ENCODE assay signal across 25 cellular contexts in the genomic region with DNA sequence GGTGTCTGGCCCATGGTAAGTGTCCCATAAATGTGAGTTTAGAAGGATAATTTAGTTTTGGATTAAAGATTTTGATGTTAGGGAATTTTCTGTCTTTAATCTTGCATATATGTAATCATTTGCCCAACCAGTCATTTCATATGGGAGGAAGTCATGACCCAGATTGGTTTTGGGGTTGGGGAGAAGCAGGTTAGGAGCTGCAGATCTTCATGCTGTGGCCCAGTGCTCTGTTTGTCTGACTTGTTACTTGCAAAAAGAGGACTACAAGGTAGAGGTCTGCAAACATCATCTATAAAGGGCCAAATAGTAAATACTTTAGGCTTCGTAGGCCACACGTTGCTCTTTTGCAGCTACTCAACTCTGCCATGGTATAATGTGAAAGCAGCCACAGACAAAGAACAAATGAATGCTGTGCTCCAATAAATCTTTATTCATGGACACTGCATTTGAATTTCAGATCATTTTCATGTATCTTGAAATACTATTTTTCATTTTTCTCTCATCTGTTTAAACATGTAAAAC.
DNase-seq lines count a peak whose midpoint lies in the region; ATAC-seq lines count a peak whose summit lies in the region.
"Had no signal": no experiment of that assay in that cellular context is flagged by ENCODE, and none has a peak within 500 bp of the region (broad histone marks: within the 10 kb centered on the region; RNA-seq: fewer than 3 reads in every experiment).

No MANE protein-coding gene starts in this region.

- no peaks in the 10 kb centered on the region for H3K4me1 ChIP-seq in HAP-1
- H3K4me1 ChIP-seq: colonic mucosa had no signal

- H3K4me1 Mint-ChIP-seq in activated naive CD8-positive, alpha-beta T cell (ENCODE audit: low read depth): peaks cover 65% of the 10 kb centered on the region
- peaks cover 56% of the 10 kb centered on the region for H3K4me1 Mint-ChIP-seq in activated naive CD8-positive, alpha-beta T cell treated with anti-CD3 and anti-CD28 coated beads, Interleukin-2, amount 50 U/mL, for 24 hours

- peak overlapping the region; percentile 12 for H3K27ac ChIP-seq in caudate nucleus (ENCODE audit: low read depth, low read length)
- H3K27ac ChIP-seq: C4-2B, colonic mucosa, parathyroid adenoma, right lobe of liver, RWPE1, suprapubic skin, vagina had no signal

- peaks cover 13% of the 10 kb centered on the region for H3K36me3 Mint-ChIP-seq in activated naive CD8-positive, alpha-beta T cell
- H3K36me3 Mint-ChIP-seq in activated naive CD8-positive, alpha-beta T cell treated with anti-CD3 and anti-CD28 coated beads, Interleukin-2, amount 50 U/mL, for 24 hours (ENCODE audit: low read depth): peaks cover 5% of the 10 kb centered on the region

- H3K4me3 ChIP-seq in HAP-1: no peak overlapping the region
- H3K4me3 ChIP-seq: colonic mucosa, GM12878, lung, right lobe of liver, suprapubic skin, vagina had no signal

- no peaks in the 10 kb centered on the region for H3K27me3 Mint-ChIP-seq in activated naive CD8-positive, alpha-beta T cell
- H3K27me3 Mint-ChIP-seq in activated naive CD8-positive, alpha-beta T cell treated with anti-CD3 and anti-CD28 coated beads, Interleukin-2, amount 50 U/mL, for 24 hours: no peaks in the 10 kb centered on the region
- H3K27me3 Mint-ChIP-seq: IgD-negative memory B cell had no signal

- H3K4me3 Mint-ChIP-seq in activated naive CD8-positive, alpha-beta T cell: no peak overlapping the region
- no peak overlapping the region for H3K4me3 Mint-ChIP-seq in activated naive CD8-positive, alpha-beta T cell treated with anti-CD3 and anti-CD28 coated beads, Interleukin-2, amount 50 U/mL, for 24 hours
- H3K4me3 Mint-ChIP-seq: activated naive CD4-positive, alpha-beta T cell treated with anti-CD3 and anti-CD28 coated beads for 36 hours had no signal

- no peaks in the 10 kb centered on the region for H3K9me3 Mint-ChIP-seq in activated naive CD8-positive, alpha-beta T cell (ENCODE audit: low read depth)
- no peaks in the 10 kb centered on the region for H3K9me3 Mint-ChIP-seq in activated naive CD8-positive, alpha-beta T cell treated with anti-CD3 and anti-CD28 coated beads, Interleukin-2, amount 50 U/mL, for 24 hours
- H3K9me3 Mint-ChIP-seq: activated naive CD4-positive, alpha-beta T cell treated with anti-CD3 and anti-CD28 coated beads for 36 hours; IgD-negative memory B cell had no signal

- no peak for ATAC-seq in activated naive CD8-positive, alpha-beta T cell treated with anti-CD3 and anti-CD28 coated beads, Interleukin-2, amount 50 U/mL, for 24 hours
- ATAC-seq: GM12878, right lobe of liver, SK-N-SH treated with all-trans-retinoic acid at 6 μM for 48 hours had no signal

- H3K27me3 ChIP-seq in HAP-1 (ENCODE audit: low read depth): no peaks in the 10 kb centered on the region
- H3K27me3 ChIP-seq: colonic mucosa, right lobe of liver, suprapubic skin, vagina had no signal

- peak overlapping the region; percentile 29 for H3K27ac Mint-ChIP-seq in activated naive CD8-positive, alpha-beta T cell
- H3K27ac Mint-ChIP-seq in activated naive CD8-positive, alpha-beta T cell treated with anti-CD3 and anti-CD28 coated beads, Interleukin-2, amount 50 U/mL, for 24 hours: no peak overlapping the region
- H3K27ac Mint-ChIP-seq: activated naive CD4-positive, alpha-beta T cell treated with anti-CD3 and anti-CD28 coated beads for 36 hours; IgD-negative memory B cell had no signal

- in situ Hi-C loops in HAP-1 (cut with MboI; ENCODE audit: low sequenced_read_pairs): no loop called here

- no peaks in the 10 kb centered on the region for H3K9me3 ChIP-seq in HAP-1
- H3K9me3 ChIP-seq: colonic mucosa, right lobe of liver, suprapubic skin, vagina had no signal

- no peaks in the 10 kb centered on the region for H3K36me3 ChIP-seq in HAP-1 (replicated peaks)
- H3K36me3 ChIP-seq: colonic mucosa, right lobe of liver, suprapubic skin, vagina had no signal

- DNase-seq in activated naive CD8-positive, alpha-beta T cell treated with anti-CD3 and anti-CD28 coated beads, Interleukin-2, amount 50 U/mL, for 24 hours: no peak
- DNase-seq in caudate nucleus (lab: John Stamatoyannopoulos, UW): no peak
- DNase-seq in midbrain (lab: John Stamatoyannopoulos, UW): peak; percentile 41
- DNase-seq in NCI-H1092 treated with DMSO at 0.1 percent for 48 hours (lab: John Stamatoyannopoulos, UW): no peak
- DNase-seq in dedifferentiated amniotic fluid mesenchymal stem cell (ENCODE audit: extremely low spot score): no peak
- no peak for DNase-seq in HAP-1 (ENCODE audit: low spot score in 2 of 2)
- DNase-seq in NCI-H2171 treated with DMSO at 0.1 percent for 48 hours (lab: John Stamatoyannopoulos, UW): no peak
- DNase-seq: activated CD4-positive, alpha-beta T cell treated with anti-CD3 and anti-CD28 coated beads for 1 hour; activated CD8-positive, alpha-beta memory T cell treated with anti-CD3 and anti-CD28 coated beads, Interleukin-2, amount 50 U/mL, for 4 hours; activated naive CD4-positive, alpha-beta T cell treated with anti-CD3 and anti-CD28 coated beads for 36 hours; colonic mucosa; NCI-H1417 treated with DMSO at 0.1 percent for 48 hours; NCI-H524 treated with DMSO at 0.1 percent for 48 hours; right lobe of liver; stimulated activated CD4-positive, alpha-beta T cell treated with anti-CD3 and anti-CD28 coated beads, Interleukin-15, amount 100 ng/mL, for 24 hours had no signal
